In the genomic region with DNA sequence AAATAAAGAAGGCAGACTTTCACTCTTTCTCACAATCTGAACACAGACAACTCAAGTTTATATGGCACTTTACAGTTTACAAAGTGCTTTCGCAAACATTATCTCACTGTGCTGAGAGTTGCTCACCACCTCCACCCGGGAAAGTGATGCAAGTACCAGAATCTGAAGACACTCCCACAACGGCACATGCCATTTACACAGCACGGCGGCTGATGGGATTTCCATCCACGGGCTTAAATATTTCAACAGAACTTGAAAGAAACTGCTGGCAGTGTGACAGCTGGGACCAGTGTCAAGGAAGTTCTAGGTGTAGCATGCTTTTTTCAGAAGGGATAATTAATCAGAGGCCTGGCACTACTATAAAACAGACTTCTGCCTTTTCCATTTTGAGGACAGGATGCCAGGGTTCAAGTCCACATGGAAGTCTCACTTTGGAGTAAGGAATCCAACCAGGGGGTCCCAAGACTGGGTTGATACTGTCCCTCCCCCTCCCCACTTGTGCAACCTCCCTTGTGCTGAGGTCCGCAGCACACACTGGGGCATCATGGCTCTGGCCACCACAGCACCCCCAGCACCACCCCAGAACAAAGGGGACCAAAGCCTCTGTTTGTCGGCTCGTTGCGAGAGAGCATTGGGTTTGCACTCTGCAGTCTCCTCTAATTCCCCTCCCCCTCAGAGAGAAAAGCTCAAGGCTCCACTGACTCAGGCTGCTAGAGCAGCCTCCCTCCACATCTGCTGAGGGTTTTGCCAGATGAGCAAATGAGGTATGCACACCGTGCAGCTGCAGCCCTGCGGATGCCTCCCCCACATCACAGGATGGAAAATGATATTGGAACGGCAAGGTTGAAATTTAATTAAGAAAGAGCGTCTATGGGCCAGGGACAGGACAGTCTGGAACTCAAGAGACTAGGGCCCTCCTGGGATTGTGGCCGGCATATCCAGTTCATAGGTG, we compare ENCODE assay signal across 8 cellular contexts.
DNase-seq lines count a peak whose midpoint lies in the region; ATAC-seq lines count a peak whose summit lies in the region.

No MANE protein-coding gene starts in this region.

- no peaks in the 10 kb centered on the region for H3K27me3 Mint-ChIP-seq in T-helper 1 cell treated with Interleukin-12 subunit alpha and Interleukin-12 subunit beta and Interleukin-4 antibody, amounts not matched to agents 30 μg/mL and 1 μg/mL, for 36 hours (ENCODE audit: low read depth)

- peak overlapping the region; percentile 53 for H3K4me3 Mint-ChIP-seq in T-helper 1 cell treated with Interleukin-12 subunit alpha and Interleukin-12 subunit beta and Interleukin-4 antibody, amounts not matched to agents 30 μg/mL and 1 μg/mL, for 36 hours

- ATAC-seq in Right ventricle myocardium superior (ENCODE audit: poor library complexity) = no peak
- ATAC-seq in HG02588 (IDR thresholded peaks at IDR 0.05; ENCODE audit: unreplicated experiment) = no peak
- no peak for ATAC-seq in HG03280 (IDR thresholded peaks at IDR 0.05; ENCODE audit: unreplicated experiment)
- no peak for ATAC-seq in GM18861 (IDR thresholded peaks at IDR 0.05; ENCODE audit: unreplicated experiment)
- ATAC-seq in HG02571 (IDR thresholded peaks at IDR 0.05; ENCODE audit: unreplicated experiment) = no peak

- intact Hi-C loops in Right ventricle myocardium superior (cut with DNase I) = no loop called here

- H3K36me3 Mint-ChIP-seq in T-helper 1 cell treated with Interleukin-12 subunit alpha and Interleukin-12 subunit beta and Interleukin-4 antibody, amounts not matched to agents 30 μg/mL and 1 μg/mL, for 36 hours (ENCODE audit: low read depth) = peaks cover 43% of the 10 kb centered on the region

- DNase-seq in H4 (ENCODE audit: low spot score) = peak; percentile 27
- peak; percentile 69 for DNase-seq in Right ventricle myocardium superior
- peak; percentile 31 for DNase-seq in stimulated activated CD4-positive, alpha-beta T cell treated with anti-CD3 and anti-CD28 coated beads, Interleukin-4, amount 100 ng/mL, for 1 hour

- no peaks in the 10 kb centered on the region for H3K9me3 Mint-ChIP-seq in T-helper 1 cell treated with Interleukin-12 subunit alpha and Interleukin-12 subunit beta and Interleukin-4 antibody, amounts not matched to agents 30 μg/mL and 1 μg/mL, for 36 hours

- peaks cover 41% of the 10 kb centered on the region for H3K4me1 Mint-ChIP-seq in T-helper 1 cell treated with Interleukin-12 subunit alpha and Interleukin-12 subunit beta and Interleukin-4 antibody, amounts not matched to agents 30 μg/mL and 1 μg/mL, for 36 hours (ENCODE audit: low read depth)

- peak overlapping the region; percentile 67 for H3K27ac Mint-ChIP-seq in T-helper 1 cell treated with Interleukin-12 subunit alpha and Interleukin-12 subunit beta and Interleukin-4 antibody, amounts not matched to agents 30 μg/mL and 1 μg/mL, for 36 hours
